In the genomic region with DNA sequence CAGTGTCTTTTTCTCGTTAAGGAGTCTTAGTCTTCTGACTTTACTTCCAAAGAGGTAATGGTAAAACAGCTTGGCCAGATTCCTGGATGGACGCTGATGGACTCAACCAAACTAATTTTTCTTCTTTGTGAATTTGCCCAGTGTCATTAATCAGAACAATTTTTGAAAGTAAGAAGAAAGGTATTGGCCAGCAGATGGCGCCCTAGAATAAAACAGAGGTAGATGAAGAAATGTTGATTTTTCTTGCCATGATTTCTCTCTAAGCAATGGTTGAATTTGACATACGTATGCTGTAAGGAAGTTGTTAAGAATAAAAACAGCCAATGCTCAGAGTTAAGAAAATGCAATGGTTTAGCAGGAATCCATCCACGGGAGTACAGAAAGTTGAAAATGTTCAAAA, we compare ENCODE assay signal across 8 cellular contexts.
DNase-seq lines count a peak whose midpoint lies in the region; ATAC-seq and TF ChIP-seq lines count a peak whose summit lies in the region.

No MANE protein-coding gene starts in this region.

- no peak overlapping the region for H3K23ac ChIP-seq in trophoblast cell (ENCODE audit: low read length)

- BruUV-seq in A673 (replicated peaks; lab: Mats Ljungman, UMichigan) = no TSS peak

- H3K27me3 ChIP-seq in A673 (replicated peaks; ENCODE audit: insufficient read depth, low read depth, low read length, poor library complexity) (no peaks in the 10 kb centered on the region), esophagus squamous epithelium (peaks cover 0 to 7% (median 0%) of the 10 kb centered on the region in 4 donors), trophoblast cell (ENCODE audit: insufficient read depth, low read length) (no peaks in the 10 kb centered on the region)

- no peak overlapping the region for H3K4ac ChIP-seq in trophoblast cell (ENCODE audit: low read depth, low read length)

- intact Hi-C loops in A673 (cut with micrococcal nuclease; ENCODE audit: unreplicated experiment) (loop anchor here (2.0 kb wide), 2 partner anchors 614 to 728 kb away; no protein-coding TSS in a partner anchor), esophagus squamous epithelium (cut with DNase I) (loop anchor here (5.0 to 10.0 kb wide), 2 partner anchors 615 to 732 kb away; no protein-coding TSS in a partner anchor)
- intact Hi-C loops in activated CD4-positive, alpha-beta memory T cell treated with anti-CD3 and anti-CD28 coated beads for 36 hours (cut with micrococcal nuclease) = loop anchor here (5.0 kb wide), 2 partner anchors 615 to 730 kb away; no protein-coding TSS in a partner anchor

- no peak overlapping the region for H2AFZ ChIP-seq in trophoblast cell (ENCODE audit: insufficient read depth, low read length, poor library complexity)

- no peak overlapping the region for H3K27ac ChIP-seq in A673 (ENCODE audit: low read depth, low read length, poor library complexity, severe bottlenecking)
- H3K27ac ChIP-seq in esophagus squamous epithelium = no peak overlapping the region
- H3K27ac ChIP-seq in trophoblast cell (ENCODE audit: low read depth, low read length) = no peak overlapping the region

- H2BK12ac ChIP-seq in trophoblast cell (ENCODE audit: low read length) = no peak overlapping the region

- H3K4me3 Mint-ChIP-seq in activated CD4-positive, alpha-beta memory T cell treated with anti-CD3 and anti-CD28 coated beads for 36 hours = no peak overlapping the region

- H2AK5ac ChIP-seq in trophoblast cell (ENCODE audit: low read length) = no peak overlapping the region

- H3K9ac ChIP-seq in trophoblast cell (ENCODE audit: low read length) = no peak overlapping the region

- peaks cover 3% of the 10 kb centered on the region for H3K9me3 Mint-ChIP-seq in activated CD4-positive, alpha-beta memory T cell treated with anti-CD3 and anti-CD28 coated beads for 36 hours

- no peak overlapping the region for H3K14ac ChIP-seq in trophoblast cell (ENCODE audit: low read length)

- H4K8ac ChIP-seq in trophoblast cell (ENCODE audit: low read depth, low read length) = no peak overlapping the region

- no peak for TF ChIP-seq POLR2A in esophagus squamous epithelium (IDR thresholded peaks at IDR 0.05)

- POLR2A ChIA-PET in A673 (lab: Charles Lee; ENCODE audit: low non-redundant PET) = no interaction called here
- POLR2A ChIA-PET in activated CD4-positive, alpha-beta memory T cell treated with anti-CD3 and anti-CD28 coated beads for 36 hours (lab: Charles Lee) = no interaction called here

- no peaks in the 10 kb centered on the region for H3K79me2 ChIP-seq in trophoblast cell (ENCODE audit: control insufficient read depth, insufficient read depth, low read length, poor library complexity)

- peaks cover 16% of the 10 kb centered on the region for H3K27me3 Mint-ChIP-seq in activated CD4-positive, alpha-beta memory T cell treated with anti-CD3 and anti-CD28 coated beads for 36 hours

- H3K4me1 Mint-ChIP-seq in activated CD4-positive, alpha-beta memory T cell treated with anti-CD3 and anti-CD28 coated beads for 36 hours (ENCODE audit: low read depth) = no peaks in the 10 kb centered on the region

- H3K4me1 ChIP-seq in A673 (ENCODE audit: insufficient read depth, low read length, poor library complexity, severe bottlenecking) (no peaks in the 10 kb centered on the region), esophagus squamous epithelium (peaks cover 0 to 5% (median 0%) of the 10 kb centered on the region in 3 donors), trophoblast cell (ENCODE audit: control insufficient read depth in 1 of 2, insufficient read depth in 2 of 2, low read length in 2 of 2) (no peaks in the 10 kb centered on the region)

- H3K79me1 ChIP-seq in trophoblast cell (ENCODE audit: low read length) = no peaks in the 10 kb centered on the region

- no peaks in the 10 kb centered on the region for H3K36me3 Mint-ChIP-seq in activated CD4-positive, alpha-beta memory T cell treated with anti-CD3 and anti-CD28 coated beads for 36 hours

- H3K4me2 ChIP-seq in trophoblast cell (ENCODE audit: low read length) = no peak overlapping the region

- H2BK5ac ChIP-seq in trophoblast cell (ENCODE audit: low read depth, low read length, poor library complexity) = no peak overlapping the region

- TF ChIP-seq CTCF in A673 (conservative IDR thresholded peaks at IDR 0.05; ENCODE audit: low read depth, low read length) = peak; percentile 71
- peak; percentile 33; the same call in 1 of the 2 replicates for TF ChIP-seq CTCF in GM12875 (IDR thresholded peaks at IDR 0.05; ENCODE audit: borderline replicate concordance, insufficient read depth, low read depth, low read length)
- peak in 5 of 6 experiments; percentile 19 to 58 (median 53) for TF ChIP-seq CTCF in esophagus squamous epithelium (IDR thresholded peaks at IDR 0.05)

- 3 to 6% methylated on average over 5 of the region's 5 CpGs for WGBS in esophagus squamous epithelium, 2 donors
- no CpG with 5 or more reads among the region's 5 CpGs for WGBS in trophoblast cell (ENCODE audit: extremely low coverage, insufficient coverage, insufficient read length)

- no peaks in the 10 kb centered on the region for H3K9me3 ChIP-seq in A673 (ENCODE audit: low read depth, low read length, poor library complexity, severe bottlenecking)
- H3K9me3 ChIP-seq in esophagus squamous epithelium = no peaks in the 10 kb centered on the region
- H3K9me3 ChIP-seq in trophoblast cell (ENCODE audit: insufficient read depth, low read depth, low read length) = no peaks in the 10 kb centered on the region

- DNase-seq in A673 (ENCODE audit: low spot score) (peak; percentile 67), NCI-H2227 (lab: John Stamatoyannopoulos, UW; ENCODE audit: unreplicated experiment) (peak; percentile 41), esophagus squamous epithelium (lab: John Stamatoyannopoulos, UW) (no peak), trophoblast cell (peak; percentile 44 to 83), middle frontal gyrus (ENCODE audit: extremely low spot score, low spot score) (no peak)
- DNase-seq in activated CD4-positive, alpha-beta memory T cell treated with anti-CD3 and anti-CD28 coated beads for 36 hours = peak; percentile 46

- CTCF ChIA-PET in A673 (lab: Charles Lee) = interaction anchor here (1.1 kb wide), 1 partner anchor 728 kb away, joined by 3 read pairs; no protein-coding TSS in a partner anchor
- CTCF ChIA-PET in activated CD4-positive, alpha-beta memory T cell treated with anti-CD3 and anti-CD28 coated beads for 36 hours (lab: Charles Lee) = interaction anchor here (0.7 to 2.2 kb wide), 7 partner anchors 15 to 728 kb away, joined by 3 to 8 read pairs (median 3); no protein-coding TSS in a partner anchor

- H3K27ac Mint-ChIP-seq in activated CD4-positive, alpha-beta memory T cell treated with anti-CD3 and anti-CD28 coated beads for 36 hours = no peak overlapping the region

- no peak overlapping the region for H4K91ac ChIP-seq in trophoblast cell (ENCODE audit: low read depth, low read length)

- H3K4me3 ChIP-seq in A673 (ENCODE audit: low read depth, low read length, poor library complexity, severe bottlenecking) (no peak overlapping the region), GM12875 (ENCODE audit: low read depth, low read length) (no peak overlapping the region), esophagus squamous epithelium (no peak overlapping the region), trophoblast cell (ENCODE audit: low read depth, low read length) (no peak overlapping the region)

- H3K36me3 ChIP-seq in A673 (ENCODE audit: insufficient read depth, low read length, poor library complexity, severe bottlenecking) (no peaks in the 10 kb centered on the region), esophagus squamous epithelium (no peaks in the 10 kb centered on the region), trophoblast cell (ENCODE audit: control insufficient read depth in 1 of 2, insufficient read depth in 2 of 2, low read length in 2 of 2) (no peaks in the 10 kb centered on the region)

- no peak overlapping the region for H3K18ac ChIP-seq in trophoblast cell (ENCODE audit: low read length)

- H4K12ac ChIP-seq in trophoblast cell (ENCODE audit: low read depth, low read length) = no peak overlapping the region

- H2BK120ac ChIP-seq in trophoblast cell (ENCODE audit: insufficient read depth, low read length, poor library complexity) = no peak overlapping the region

- no peak for ATAC-seq in GM19397 (IDR thresholded peaks at IDR 0.05; ENCODE audit: unreplicated experiment)

Comparison
In these comparisons a context has a peak if more than half of its experiments do, and no peak if none do; other contexts are left out.
1. DNase-seq: peak in A673 (single experiment), NCI-H2227 (single experiment), activated CD4-positive, alpha-beta memory T cell treated with anti-CD3 and anti-CD28 coated beads for 36 hours (single experiment) and trophoblast cell (2 of 2); none in esophagus squamous epithelium (single experiment) and middle frontal gyrus (single experiment).
2. Peak in every context shown above with its lines, with median percentiles within 50 percentile points of each other: CTCF ChIP-seq.